1 cellular context compared by ENCODE assay signal in genomic region chr22:31651667-31652066, GRCh38.
TF ChIP-seq lines count a peak whose summit lies in the region.

No MANE protein-coding gene starts in this region.

TF ChIP-seq in GM12878, 131 proteins besides CTCF, POLR2A, EP300 and RAD21:
- TF ChIP-seq JUNB (IDR thresholded peaks at IDR 0.05): peak; percentile 68
- TF ChIP-seq ZNF24 (IDR thresholded peaks at IDR 0.05): peak; percentile 38; the same call in 1 of the 2 replicates
- TF ChIP-seq NFIC (IDR thresholded peaks at IDR 0.05; ENCODE audit: low read depth, low read length): peak; percentile 78
- TF ChIP-seq ETV6 (conservative IDR thresholded peaks at IDR 0.05 in 1 of 2, IDR thresholded peaks at IDR 0.05 in 1 of 2; ENCODE audit: borderline replicate concordance in 1 of 2, low read depth in 1 of 2): peak in 1 of 2 experiments; percentile 33; a peak in 1 of 4 replicates
- TF ChIP-seq IKZF1 (conservative IDR thresholded peaks at IDR 0.05): peak; percentile 65
- 0 out of 2 replicates have a peak, but pooled peaks have one; percentile 11 for TF ChIP-seq MEF2A (IDR thresholded peaks at IDR 0.05; ENCODE audit: insufficient read depth, low read depth, low read length)
- TF ChIP-seq RELB (IDR thresholded peaks at IDR 0.05; ENCODE audit: low read depth): peak; percentile 61
- TF ChIP-seq RBBP5 (conservative IDR thresholded peaks at IDR 0.05): no peak
- peak; percentile 80 to 87 for TF ChIP-seq IKZF2 (IDR thresholded peaks at IDR 0.05)
- 0 out of 2 replicates have a peak, but pooled peaks have one; percentile 31 for TF ChIP-seq ATF7 (IDR thresholded peaks at IDR 0.05; ENCODE audit: low read depth)
- peak; percentile 86 for TF ChIP-seq MTA2 (IDR thresholded peaks at IDR 0.05; ENCODE audit: low read depth)
- no peak for TF ChIP-seq TAF1 (IDR thresholded peaks at IDR 0.05; ENCODE audit: borderline replicate concordance, low read depth, low read length)
- TF ChIP-seq, protein P1, sequence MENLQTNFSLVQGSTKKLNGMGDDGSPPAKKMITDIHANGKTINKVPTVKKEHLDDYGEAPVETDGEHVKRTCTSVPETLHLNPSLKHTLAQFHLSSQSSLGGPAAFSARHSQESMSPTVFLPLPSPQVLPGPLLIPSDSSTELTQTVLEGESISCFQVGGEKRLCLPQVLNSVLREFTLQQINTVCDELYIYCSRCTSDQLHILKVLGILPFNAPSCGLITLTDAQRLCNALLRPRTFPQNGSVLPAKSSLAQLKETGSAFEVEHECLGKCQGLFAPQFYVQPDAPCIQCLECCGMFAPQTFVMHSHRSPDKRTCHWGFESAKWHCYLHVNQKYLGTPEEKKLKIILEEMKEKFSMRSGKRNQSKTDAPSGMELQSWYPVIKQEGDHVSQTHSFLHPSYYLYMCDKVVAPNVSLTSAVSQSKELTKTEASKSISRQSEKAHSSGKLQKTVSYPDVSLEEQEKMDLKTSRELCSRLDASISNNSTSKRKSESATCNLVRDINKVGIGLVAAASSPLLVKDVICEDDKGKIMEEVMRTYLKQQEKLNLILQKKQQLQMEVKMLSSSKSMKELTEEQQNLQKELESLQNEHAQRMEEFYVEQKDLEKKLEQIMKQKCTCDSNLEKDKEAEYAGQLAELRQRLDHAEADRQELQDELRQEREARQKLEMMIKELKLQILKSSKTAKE (IDR thresholded peaks at IDR 0.05; ENCODE audit: low read depth, poor library complexity, severe bottlenecking): peak; percentile 42
- no peak for TF ChIP-seq SREBF2 (IDR thresholded peaks at IDR 0.05; ENCODE audit: low read length)
- TF ChIP-seq ZNF217 (IDR thresholded peaks at IDR 0.05): 0 out of 2 replicates have a peak, but pooled peaks have one; percentile 4
- no peak for TF ChIP-seq WRNIP1 (IDR thresholded peaks at IDR 0.05; ENCODE audit: borderline replicate concordance, low read depth, low read length)
- 0 out of 2 replicates have a peak, but pooled peaks have one; percentile 32 for TF ChIP-seq EED (IDR thresholded peaks at IDR 0.05; ENCODE audit: low read depth)
- no peak for TF ChIP-seq ZBTB11 (CRISPR knock-in tag; IDR thresholded peaks at IDR 0.05)
- TF ChIP-seq TCF7 (IDR thresholded peaks at IDR 0.05; ENCODE audit: borderline replicate concordance): no peak
- TF ChIP-seq TCF12 (IDR thresholded peaks at IDR 0.05; ENCODE audit: low read depth, low read length): no peak
- TF ChIP-seq ELK1 (IDR thresholded peaks at IDR 0.05; ENCODE audit: low read depth, low read length): no peak
- TF ChIP-seq MEF2B (IDR thresholded peaks at IDR 0.05; ENCODE audit: partially characterized antibody, poor library complexity, severe bottlenecking): no peak
- TF ChIP-seq, protein P2, sequence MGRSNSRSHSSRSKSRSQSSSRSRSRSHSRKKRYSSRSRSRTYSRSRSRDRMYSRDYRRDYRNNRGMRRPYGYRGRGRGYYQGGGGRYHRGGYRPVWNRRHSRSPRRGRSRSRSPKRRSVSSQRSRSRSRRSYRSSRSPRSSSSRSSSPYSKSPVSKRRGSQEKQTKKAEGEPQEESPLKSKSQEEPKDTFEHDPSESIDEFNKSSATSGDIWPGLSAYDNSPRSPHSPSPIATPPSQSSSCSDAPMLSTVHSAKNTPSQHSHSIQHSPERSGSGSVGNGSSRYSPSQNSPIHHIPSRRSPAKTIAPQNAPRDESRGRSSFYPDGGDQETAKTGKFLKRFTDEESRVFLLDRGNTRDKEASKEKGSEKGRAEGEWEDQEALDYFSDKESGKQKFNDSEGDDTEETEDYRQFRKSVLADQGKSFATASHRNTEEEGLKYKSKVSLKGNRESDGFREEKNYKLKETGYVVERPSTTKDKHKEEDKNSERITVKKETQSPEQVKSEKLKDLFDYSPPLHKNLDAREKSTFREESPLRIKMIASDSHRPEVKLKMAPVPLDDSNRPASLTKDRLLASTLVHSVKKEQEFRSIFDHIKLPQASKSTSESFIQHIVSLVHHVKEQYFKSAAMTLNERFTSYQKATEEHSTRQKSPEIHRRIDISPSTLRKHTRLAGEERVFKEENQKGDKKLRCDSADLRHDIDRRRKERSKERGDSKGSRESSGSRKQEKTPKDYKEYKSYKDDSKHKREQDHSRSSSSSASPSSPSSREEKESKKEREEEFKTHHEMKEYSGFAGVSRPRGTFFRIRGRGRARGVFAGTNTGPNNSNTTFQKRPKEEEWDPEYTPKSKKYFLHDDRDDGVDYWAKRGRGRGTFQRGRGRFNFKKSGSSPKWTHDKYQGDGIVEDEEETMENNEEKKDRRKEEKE (IDR thresholded peaks at IDR 0.05): no peak
- TF ChIP-seq GATAD2B (conservative IDR thresholded peaks at IDR 0.05; ENCODE audit: low read depth): 0 out of 2 replicates have a peak, but pooled peaks have one; percentile 12
- 0 out of 2 replicates have a peak, but pooled peaks have one; percentile 17 for TF ChIP-seq FOXM1 (IDR thresholded peaks at IDR 0.05; ENCODE audit: low read depth, low read length)
TF ChIP-seq in GM12878: peak in this region for 15.
